In the genomic region with DNA sequence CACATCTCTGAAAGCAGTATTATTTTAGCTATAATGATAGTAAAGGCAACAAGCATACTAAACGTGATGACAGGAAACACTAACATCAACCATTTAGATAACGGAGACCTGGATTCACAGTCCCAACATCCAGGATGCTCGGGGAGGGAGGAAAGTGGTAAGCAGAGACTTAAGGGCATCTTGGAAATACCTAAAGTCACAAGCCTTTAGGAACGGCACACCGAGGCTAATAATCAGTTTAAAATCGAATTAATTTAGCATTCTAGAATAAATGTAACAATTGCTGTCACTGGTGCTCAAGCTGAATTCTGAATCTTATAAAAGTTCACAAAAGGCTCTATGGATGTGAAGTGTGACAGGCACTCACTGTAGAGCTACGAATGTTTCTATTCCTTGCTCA, we compare ENCODE assay signal across 8 cellular contexts. TPM values are rescaled to one million over a fixed set of nuclear protein-coding genes. Genes with fewer than 3 reads are reported as not detected.
A peak's percentile ranks its signal among the peaks of the same experiment; 100 is the strongest.
DNase-seq lines count a peak whose midpoint lies in the region; ATAC-seq and TF ChIP-seq lines count a peak whose summit lies in the region.

No MANE protein-coding gene starts in this region.

- H3K9me3 ChIP-seq in GM23248 (ENCODE audit: low read depth) (no peaks in the 10 kb centered on the region), Panc1 (ENCODE audit: control insufficient read depth, insufficient read depth, low read depth, low read length) (peaks cover 5% of the 10 kb centered on the region; the same call in 1 of the 2 replicates)

- H3K4me1 ChIP-seq in GM23248 (ENCODE audit: insufficient read depth), result peaks cover 7% of the 10 kb centered on the region; the same call in 1 of the 2 replicates
- H3K4me1 ChIP-seq in Panc1 (ENCODE audit: control insufficient read depth, insufficient read depth, low read length), result peaks cover 19% of the 10 kb centered on the region; the same call in 1 of the 2 replicates

- 2 to 4% methylated on average over 7 of the region's 7 CpGs for WGBS in GM23248 (ENCODE audit: low coverage in 1 of 2, low lambda C conversion rate in 2 of 2, missing lambda C conversion rate in 2 of 2), 2 experiments

- in situ Hi-C loops in GM23248 (cut with MboI), result no loop called here
- in situ Hi-C loops in Panc1 (cut with HindIII; ENCODE audit: low pct_unique_long_range_greater_than_20kb, low sequenced_read_pairs), result no loop called here

- no peak for ATAC-seq in Panc1

- no TSS peak for BruUV-seq in Panc1 (replicated peaks; lab: Mats Ljungman, UMichigan)

- TF ChIP-seq CTCF in Panc1 (IDR thresholded peaks at IDR 0.05), result no peak
- no peak for TF ChIP-seq CTCF in fibroblast of mammary gland (conservative IDR thresholded peaks at IDR 0.05; ENCODE audit: control insufficient read depth, insufficient read depth, low read depth, low read length)
- TF ChIP-seq CTCF in retinal pigment epithelial cell (conservative IDR thresholded peaks at IDR 0.05; ENCODE audit: low read depth, low read length), result no peak

- H3K4me3 ChIP-seq in GM23248 (peak overlapping the region; percentile 85), Panc1 (ENCODE audit: low read depth in 2 of 2, low read length in 2 of 2) (peak overlapping the region; percentile 90 to 92), fibroblast of mammary gland (ENCODE audit: control insufficient read depth, low read depth, low read length) (peak overlapping the region; percentile 90), retinal pigment epithelial cell (ENCODE audit: low read length) (peak overlapping the region; percentile 89)

- peaks cover 62% of the 10 kb centered on the region for H3K79me2 ChIP-seq in GM23248 (ENCODE audit: insufficient read depth)

- H3K27me3 ChIP-seq in GM23248 (replicated peaks; ENCODE audit: insufficient read depth), result no peaks in the 10 kb centered on the region
- no peaks in the 10 kb centered on the region for H3K27me3 ChIP-seq in Panc1 (ENCODE audit: control insufficient read depth, insufficient read depth, low read length)

- H2AFZ ChIP-seq in GM23248, result peak overlapping the region; percentile 90

- H3K9ac ChIP-seq in GM23248, result peak overlapping the region; percentile 89

- H4K20me1 ChIP-seq in GM23248 (ENCODE audit: insufficient read depth), result no peaks in the 10 kb centered on the region

- H3K27ac ChIP-seq in GM23248 (peak overlapping the region; percentile 67), Panc1 (ENCODE audit: low read length) (peak overlapping the region; percentile 88)

- peak overlapping the region; percentile 96 for H3K4me2 ChIP-seq in GM23248 (ENCODE audit: unreplicated experiment)

- intact Hi-C loops in Panc1 (cut with micrococcal nuclease; ENCODE audit: unreplicated experiment), result loop anchor here (5.0 to 10.0 kb wide), 2 partner anchors 133 to 165 kb away; a partner anchor contains a TSS

- no peaks in the 10 kb centered on the region for H3F3A ChIP-seq in GM23248 (ENCODE audit: insufficient read depth)

- CTCF ChIA-PET in Panc1 (lab: Charles Lee), result no interaction called here

- POLR2A ChIA-PET in Panc1 (lab: Charles Lee), result interaction anchor here (0.6 kb wide), 1 partner anchor 260 kb away, joined by 9 read pairs; no protein-coding TSS in a partner anchor

- DNase-seq in GM23248 (peak; percentile 39), Panc1 (ENCODE audit: low read depth, low spot score) (no peak), fibroblast of mammary gland (ENCODE audit: low read depth) (peak; percentile 19), retinal pigment epithelial cell (ENCODE audit: low read depth) (no peak), NCI-H524 treated with DMSO at 0.1 percent for 48 hours (lab: John Stamatoyannopoulos, UW) (no peak), NOMO-1 treated with DMSO at 0.1 percent for 48 hours (lab: John Stamatoyannopoulos, UW; ENCODE audit: unreplicated experiment) (no peak)
- DNase-seq in effector CD4-positive, alpha-beta T cell, result no peak
- DNase-seq in activated effector memory CD4-positive, alpha-beta T cell treated with anti-CD3 and anti-CD28 coated beads, Interleukin-2, amount 50 U/mL, for 16 hours, result no peak

- no peaks in the 10 kb centered on the region for H3K9me2 ChIP-seq in GM23248 (ENCODE audit: insufficient read depth)

- H3K36me3 ChIP-seq in GM23248 (ENCODE audit: low read depth) (no peaks in the 10 kb centered on the region), Panc1 (ENCODE audit: control insufficient read depth, insufficient read depth, low read length) (no peaks in the 10 kb centered on the region)

RNA-seq across cellular contexts. Expression of a gene that starts 1.3 kb away (rescaled TPM):
- total RNA-seq in GM23248 (2014; rRNA removed; shearing (Covaris generic)), result 97.3 and 133 TPM in 2 replicates
- 120 and 121 TPM in 2 replicates for polyA plus RNA-seq in GM23248 (2016; fragmentation: Nextera tagmentation; extraction: Ambion mirVana)
- total RNA-seq in Panc1 (2021; ENCODE audit: unreplicated experiment), result 89.7 TPM
- polyA plus RNA-seq in Panc1 (2012; ENCODE audit: insufficient read length), result 50.1 TPM

Comparison
In these comparisons a context has a peak if more than half of its experiments do, and no peak if none do; other contexts are left out.
1. DNase-seq: peak in GM23248 (single experiment) and fibroblast of mammary gland (single experiment); none in Panc1 (single experiment), retinal pigment epithelial cell (single experiment), effector CD4-positive, alpha-beta T cell (single experiment), NCI-H524 treated with DMSO at 0.1 percent for 48 hours (single experiment), activated effector memory CD4-positive, alpha-beta T cell treated with anti-CD3 and anti-CD28 coated beads, Interleukin-2, amount 50 U/mL, for 16 hours (single experiment) and NOMO-1 treated with DMSO at 0.1 percent for 48 hours (single experiment).
2. Peak in every context shown above with its lines, with median percentiles within 50 percentile points of each other: H3K4me3 ChIP-seq.